1 cellular context compared by ENCODE assay signal in genomic region chr15:61144055-61144454, GRCh38.
TF ChIP-seq lines count a peak whose summit lies in the region.

No MANE protein-coding gene starts in this region.

TF ChIP-seq in GM23338, 12 proteins besides CTCF, POLR2A, EP300 and RAD21 (continued from another document):
- no peak for TF ChIP-seq REST (IDR thresholded peaks at IDR 0.05; ENCODE audit: unreplicated experiment)
- no peak for TF ChIP-seq JUNB (IDR thresholded peaks at IDR 0.05; ENCODE audit: unreplicated experiment)
- TF ChIP-seq NANOG (IDR thresholded peaks at IDR 0.05; ENCODE audit: borderline replicate concordance), result no peak
- no peak for TF ChIP-seq ETS1 (IDR thresholded peaks at IDR 0.05)
- no peak for TF ChIP-seq STAT1 (IDR thresholded peaks at IDR 0.05; ENCODE audit: unreplicated experiment)
- no peak for TF ChIP-seq EZH2phosphoT487 (IDR thresholded peaks at IDR 0.05; ENCODE audit: unreplicated experiment)
